In genomic region chr4:72216539-72217277, GRCh38 we compare ENCODE assay signal across 16 cellular contexts.
"Had no signal": no experiment of that assay in that cellular context is flagged by ENCODE, and none has a peak within 500 bp of the region (broad histone marks: within the 10 kb centered on the region; RNA-seq: fewer than 3 reads in every experiment).

No MANE protein-coding gene starts in this region.

- DNase-seq: caudate nucleus; effector CD4-positive, alpha-beta T cell; foreskin melanocyte; head of caudate nucleus; left colon; mucosa of descending colon; naive thymus-derived CD8-positive, alpha-beta T cell; sigmoid colon; stimulated activated CD4-positive, alpha-beta T cell treated with anti-CD3 and anti-CD28 coated beads, Interleukin-2, amount 100 ng/mL, for 24 hours; stimulated activated CD4-positive, alpha-beta T cell treated with anti-CD3 and anti-CD28 coated beads, Interleukin-4, amount 100 ng/mL, for 4 hours; stimulated activated naive CD4-positive, alpha-beta T cell; thyroid gland had no signal

- H3K27me3 ChIP-seq: hepatocyte, sigmoid colon, suprapubic skin, thyroid gland had no signal

- H3K36me3 Mint-ChIP-seq: naive thymus-derived CD8-positive, alpha-beta T cell had no signal

- H3K36me3 ChIP-seq: sigmoid colon, suprapubic skin, thyroid gland had no signal

- H2AFZ ChIP-seq: hepatocyte had no signal

- H3K27ac Mint-ChIP-seq: naive thymus-derived CD8-positive, alpha-beta T cell had no signal

- H3K4me1 Mint-ChIP-seq: naive thymus-derived CD8-positive, alpha-beta T cell had no signal

- H3K4me3 ChIP-seq: coronary artery, hepatocyte, mucosa of descending colon, sigmoid colon, skin epidermis, suprapubic skin, thyroid gland had no signal

- H3K4me2 ChIP-seq: hepatocyte had no signal

- H3K27ac ChIP-seq: coronary artery, hepatocyte, sigmoid colon, skin epidermis, suprapubic skin, thyroid gland had no signal

- H3K4me3 Mint-ChIP-seq: naive thymus-derived CD8-positive, alpha-beta T cell had no signal

- H3K9me3 ChIP-seq: mucosa of descending colon, sigmoid colon, thyroid gland had no signal

- H3K79me2 ChIP-seq: hepatocyte had no signal

- ATAC-seq: left colon; mucosa of descending colon; naive thymus-derived CD8-positive, alpha-beta T cell had no signal
